1 cellular context compared by ENCODE assay signal in the genomic region with DNA sequence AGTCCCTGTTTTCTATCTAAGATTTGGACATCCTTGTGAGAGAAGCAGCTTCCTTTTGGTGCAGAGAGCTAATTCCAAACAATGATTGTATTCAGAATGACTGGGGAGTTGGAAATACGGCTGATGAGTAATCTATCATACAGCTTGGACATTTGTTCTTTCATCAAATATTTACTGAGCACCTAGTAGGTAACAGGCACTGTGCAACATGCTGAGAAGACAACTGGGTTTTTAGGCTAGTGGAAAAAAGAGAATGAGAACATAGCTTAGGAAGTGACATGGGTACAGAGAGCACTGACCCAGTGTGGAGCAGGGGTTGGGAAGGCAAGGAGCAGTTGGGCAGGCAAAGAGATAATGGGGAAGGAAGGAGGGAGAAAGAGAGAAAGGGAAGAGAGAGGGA.
TF ChIP-seq lines count a peak whose summit lies in the region.

No MANE protein-coding gene starts in this region.

TF ChIP-seq in HepG2, 621 proteins besides CTCF, POLR2A, EP300 and RAD21 (continued from another document and continues in another):
- TF ChIP-seq SP4 (CRISPR knock-in tag; IDR thresholded peaks at IDR 0.05) (no peak), CBFB (CRISPR knock-in tag; IDR thresholded peaks at IDR 0.05) (no peak), SRY (CRISPR knock-in tag; IDR thresholded peaks at IDR 0.05) (no peak), ZNF7 (CRISPR knock-in tag; IDR thresholded peaks at IDR 0.05) (no peak), ZNF17 (CRISPR knock-in tag; IDR thresholded peaks at IDR 0.05) (no peak), KMT2A (CRISPR knock-in tag; IDR thresholded peaks at IDR 0.05) (no peak), NFIB (CRISPR knock-in tag; IDR thresholded peaks at IDR 0.05; ENCODE audit: borderline replicate concordance) (no peak), ZNF24 (IDR thresholded peaks at IDR 0.05) (no peak), ZNF609 (CRISPR knock-in tag; IDR thresholded peaks at IDR 0.05; ENCODE audit: borderline replicate concordance) (no peak), SALL1 (CRISPR knock-in tag; IDR thresholded peaks at IDR 0.05) (peak; percentile 23; the same call in 1 of the 2 replicates), IRF9 (CRISPR knock-in tag; IDR thresholded peaks at IDR 0.05; ENCODE audit: borderline replicate concordance) (no peak), SNAPC4 (CRISPR knock-in tag; IDR thresholded peaks at IDR 0.05) (no peak), CENPX (CRISPR knock-in tag; IDR thresholded peaks at IDR 0.05) (no peak), ZNF224 (CRISPR knock-in tag; IDR thresholded peaks at IDR 0.05) (no peak), ZNF775 (CRISPR knock-in tag; IDR thresholded peaks at IDR 0.05; ENCODE audit: borderline replicate concordance) (no peak), TOPORS (CRISPR knock-in tag; IDR thresholded peaks at IDR 0.05) (no peak), ATF3 (CRISPR knock-in tag; IDR thresholded peaks at IDR 0.05) (no peak), SP140L (CRISPR knock-in tag; IDR thresholded peaks at IDR 0.05; ENCODE audit: borderline replicate concordance) (no peak), ZFP36L2 (CRISPR knock-in tag; IDR thresholded peaks at IDR 0.05) (no peak), HOXD1 (CRISPR knock-in tag; IDR thresholded peaks at IDR 0.05) (peak; percentile 87; the same call in 1 of the 2 replicates), ZMYM3 (CRISPR knock-in tag; IDR thresholded peaks at IDR 0.05) (no peak), ZNF44 (CRISPR knock-in tag; IDR thresholded peaks at IDR 0.05) (no peak), PCBP2 (optimal IDR thresholded peaks at IDR 0.05; ENCODE audit: low read depth, low read length, poor library complexity, severe bottlenecking) (no peak), ZNF343 (CRISPR knock-in tag; IDR thresholded peaks at IDR 0.05) (no peak), ZFP1 (CRISPR knock-in tag; IDR thresholded peaks at IDR 0.05) (no peak), PAWR (CRISPR knock-in tag; IDR thresholded peaks at IDR 0.05; ENCODE audit: borderline replicate concordance) (no peak), ZNF598 (CRISPR knock-in tag; IDR thresholded peaks at IDR 0.05; ENCODE audit: borderline replicate concordance) (no peak)
- TF ChIP-seq, protein P1, sequence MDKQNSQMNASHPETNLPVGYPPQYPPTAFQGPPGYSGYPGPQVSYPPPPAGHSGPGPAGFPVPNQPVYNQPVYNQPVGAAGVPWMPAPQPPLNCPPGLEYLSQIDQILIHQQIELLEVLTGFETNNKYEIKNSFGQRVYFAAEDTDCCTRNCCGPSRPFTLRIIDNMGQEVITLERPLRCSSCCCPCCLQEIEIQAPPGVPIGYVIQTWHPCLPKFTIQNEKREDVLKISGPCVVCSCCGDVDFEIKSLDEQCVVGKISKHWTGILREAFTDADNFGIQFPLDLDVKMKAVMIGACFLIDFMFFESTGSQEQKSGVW (CRISPR knock-in tag; IDR thresholded peaks at IDR 0.05; ENCODE audit: borderline replicate concordance): no peak
- TF ChIP-seq, protein P2, sequence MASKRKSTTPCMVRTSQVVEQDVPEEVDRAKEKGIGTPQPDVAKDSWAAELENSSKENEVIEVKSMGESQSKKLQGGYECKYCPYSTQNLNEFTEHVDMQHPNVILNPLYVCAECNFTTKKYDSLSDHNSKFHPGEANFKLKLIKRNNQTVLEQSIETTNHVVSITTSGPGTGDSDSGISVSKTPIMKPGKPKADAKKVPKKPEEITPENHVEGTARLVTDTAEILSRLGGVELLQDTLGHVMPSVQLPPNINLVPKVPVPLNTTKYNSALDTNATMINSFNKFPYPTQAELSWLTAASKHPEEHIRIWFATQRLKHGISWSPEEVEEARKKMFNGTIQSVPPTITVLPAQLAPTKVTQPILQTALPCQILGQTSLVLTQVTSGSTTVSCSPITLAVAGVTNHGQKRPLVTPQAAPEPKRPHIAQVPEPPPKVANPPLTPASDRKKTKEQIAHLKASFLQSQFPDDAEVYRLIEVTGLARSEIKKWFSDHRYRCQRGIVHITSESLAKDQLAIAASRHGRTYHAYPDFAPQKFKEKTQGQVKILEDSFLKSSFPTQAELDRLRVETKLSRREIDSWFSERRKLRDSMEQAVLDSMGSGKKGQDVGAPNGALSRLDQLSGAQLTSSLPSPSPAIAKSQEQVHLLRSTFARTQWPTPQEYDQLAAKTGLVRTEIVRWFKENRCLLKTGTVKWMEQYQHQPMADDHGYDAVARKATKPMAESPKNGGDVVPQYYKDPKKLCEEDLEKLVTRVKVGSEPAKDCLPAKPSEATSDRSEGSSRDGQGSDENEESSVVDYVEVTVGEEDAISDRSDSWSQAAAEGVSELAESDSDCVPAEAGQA (IDR thresholded peaks at IDR 0.05; ENCODE audit: low read depth): no peak
- TF ChIP-seq, protein P2 (CRISPR knock-in tag; IDR thresholded peaks at IDR 0.05; ENCODE audit: borderline replicate concordance): no peak
- TF ChIP-seq, protein P3, sequence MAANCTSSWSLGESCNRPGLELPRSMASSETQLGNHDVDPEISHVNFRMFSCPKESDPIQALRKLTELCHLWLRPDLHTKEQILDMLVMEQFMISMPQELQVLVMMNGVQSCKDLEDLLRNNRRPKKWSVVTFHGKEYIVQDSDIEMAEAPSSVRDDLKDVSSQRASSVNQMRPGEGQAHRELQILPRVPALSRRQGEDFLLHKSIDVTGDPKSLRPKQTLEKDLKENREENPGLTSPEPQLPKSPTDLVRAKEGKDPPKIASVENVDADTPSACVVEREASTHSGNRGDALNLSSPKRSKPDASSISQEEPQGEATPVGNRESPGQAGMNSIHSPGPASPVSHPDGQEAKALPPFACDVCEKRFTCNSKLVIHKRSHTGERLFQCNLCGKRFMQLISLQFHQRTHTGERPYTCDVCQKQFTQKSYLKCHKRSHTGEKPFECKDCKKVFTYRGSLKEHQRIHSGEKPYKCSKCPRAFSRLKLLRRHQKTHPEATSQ (CRISPR knock-in tag; IDR thresholded peaks at IDR 0.05; ENCODE audit: borderline replicate concordance): no peak
- TF ChIP-seq, protein P4, sequence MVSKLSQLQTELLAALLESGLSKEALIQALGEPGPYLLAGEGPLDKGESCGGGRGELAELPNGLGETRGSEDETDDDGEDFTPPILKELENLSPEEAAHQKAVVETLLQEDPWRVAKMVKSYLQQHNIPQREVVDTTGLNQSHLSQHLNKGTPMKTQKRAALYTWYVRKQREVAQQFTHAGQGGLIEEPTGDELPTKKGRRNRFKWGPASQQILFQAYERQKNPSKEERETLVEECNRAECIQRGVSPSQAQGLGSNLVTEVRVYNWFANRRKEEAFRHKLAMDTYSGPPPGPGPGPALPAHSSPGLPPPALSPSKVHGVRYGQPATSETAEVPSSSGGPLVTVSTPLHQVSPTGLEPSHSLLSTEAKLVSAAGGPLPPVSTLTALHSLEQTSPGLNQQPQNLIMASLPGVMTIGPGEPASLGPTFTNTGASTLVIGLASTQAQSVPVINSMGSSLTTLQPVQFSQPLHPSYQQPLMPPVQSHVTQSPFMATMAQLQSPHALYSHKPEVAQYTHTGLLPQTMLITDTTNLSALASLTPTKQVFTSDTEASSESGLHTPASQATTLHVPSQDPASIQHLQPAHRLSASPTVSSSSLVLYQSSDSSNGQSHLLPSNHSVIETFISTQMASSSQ (IDR thresholded peaks at IDR 0.05; ENCODE audit: low read depth): no peak
- TF ChIP-seq, protein P4 (CRISPR knock-in tag; IDR thresholded peaks at IDR 0.05; ENCODE audit: borderline replicate concordance): no peak
